In genomic region chr14:49928010-49928409, GRCh38 we compare ENCODE assay signal across 17 cellular contexts. TPM values are rescaled to one million over a fixed set of nuclear protein-coding genes. Genes with fewer than 3 reads are reported as not detected.
A peak's percentile ranks its signal among the peaks of the same experiment; 100 is the strongest.
DNase-seq lines count a peak whose midpoint lies in the region; ATAC-seq and TF ChIP-seq lines count a peak whose summit lies in the region.
"Had no signal": no experiment of that assay in that cellular context is flagged by ENCODE, and none has a peak within 500 bp of the region (broad histone marks: within the 10 kb centered on the region; RNA-seq: fewer than 3 reads in every experiment).

No MANE protein-coding gene starts in this region.

- H3K4me1 ChIP-seq in PC-3 (ENCODE audit: insufficient read depth, low read length): peaks cover 21% of the 10 kb centered on the region
- no peaks in the 10 kb centered on the region for H3K4me1 ChIP-seq in smooth muscle cell (ENCODE audit: low read depth)
- H3K4me1 ChIP-seq: BE2C, Caco-2 had no signal

- peak; percentile 35 for DNase-seq in EH (ENCODE audit: low read depth)
- peak; percentile 67 for DNase-seq in PC-3
- DNase-seq in chondrocyte (ENCODE audit: low spot score): no peak
- no peak for DNase-seq in smooth muscle cell (lab: John Stamatoyannopoulos, UW; ENCODE audit: unreplicated experiment)
- DNase-seq in activated T-helper 1 cell treated with anti-CD3 and anti-CD28 coated beads, Interleukin-12 subunit alpha, Interleukin-12 subunit beta, Interleukin-2, Interleukin-4 antibody, amounts not matched to agents 30 ng/mL and 10 ng/mL and 1 ng/mL, durations not matched to agents 14 hours and 24 hours and 36 hours (ENCODE audit: low spot score): no peak
- no peak for DNase-seq in DMS153 (lab: John Stamatoyannopoulos, UW)
- DNase-seq in NCI-H2196 treated with DMSO at 0.1 percent for 48 hours (lab: John Stamatoyannopoulos, UW; ENCODE audit: unreplicated experiment): no peak
- DNase-seq: BE2C; C1 segment of cervical spinal cord; Caco-2; CD4-positive, alpha-beta T cell; DMS79 treated with DMSO at 0.1 percent for 48 hours; HCEC 1CT; HFFc6; KG1 had no signal

- TF ChIP-seq CTCF in PC-3 (conservative IDR thresholded peaks at IDR 0.05; ENCODE audit: low read depth, low read length) (no peak), chondrocyte (IDR thresholded peaks at IDR 0.05) (no peak), smooth muscle cell (IDR thresholded peaks at IDR 0.05; ENCODE audit: borderline replicate concordance, insufficient read depth, poor library complexity, severe bottlenecking) (no peak)

- POLR2A ChIA-PET in PC-3 (lab: Charles Lee; ENCODE audit: unreplicated experiment): no interaction called here

- H3K36me3 ChIP-seq in PC-3 (ENCODE audit: low read depth, low read length) (no peaks in the 10 kb centered on the region), smooth muscle cell (ENCODE audit: low read depth) (no peaks in the 10 kb centered on the region)
- H3K36me3 ChIP-seq: BE2C had no signal

- H3F3A ChIP-seq in PC-3 (ENCODE audit: low read length, unreplicated experiment) (no peaks in the 10 kb centered on the region), smooth muscle cell (ENCODE audit: low read depth) (no peaks in the 10 kb centered on the region)

- no peaks in the 10 kb centered on the region for H3K9me3 Mint-ChIP-seq in chondrocyte (ENCODE audit: low read depth)
- H3K9me3 Mint-ChIP-seq in activated T-helper 1 cell treated with anti-CD3 and anti-CD28 coated beads, Interleukin-12 subunit alpha, Interleukin-12 subunit beta, Interleukin-2, Interleukin-4 antibody, amounts not matched to agents 30 ng/mL and 10 ng/mL and 1 ng/mL, durations not matched to agents 14 hours and 24 hours and 36 hours: peaks cover under 1% of the 10 kb centered on the region
- H3K9me3 Mint-ChIP-seq: CD4-positive, alpha-beta T cell; GM23338; HFFc6 had no signal

- H3K4me2 ChIP-seq in PC-3 (ENCODE audit: low read length) (peak overlapping the region; percentile 38), smooth muscle cell (no peak overlapping the region)
- H3K4me2 ChIP-seq: GM23338 had no signal

- H3K9me2 ChIP-seq in PC-3 (replicated peaks; ENCODE audit: low read length): no peaks in the 10 kb centered on the region

- BruUV-seq in PC-3 (replicated peaks; lab: Mats Ljungman, UMichigan): no TSS peak

- no peaks in the 10 kb centered on the region for H3K36me3 Mint-ChIP-seq in chondrocyte (ENCODE audit: low read depth)
- no peaks in the 10 kb centered on the region for H3K36me3 Mint-ChIP-seq in activated T-helper 1 cell treated with anti-CD3 and anti-CD28 coated beads, Interleukin-12 subunit alpha, Interleukin-12 subunit beta, Interleukin-2, Interleukin-4 antibody, amounts not matched to agents 30 ng/mL and 10 ng/mL and 1 ng/mL, durations not matched to agents 14 hours and 24 hours and 36 hours (ENCODE audit: low read depth)

- peaks cover 18% of the 10 kb centered on the region for H3K4me1 Mint-ChIP-seq in chondrocyte (ENCODE audit: low read depth)
- H3K4me1 Mint-ChIP-seq in activated T-helper 1 cell treated with anti-CD3 and anti-CD28 coated beads, Interleukin-12 subunit alpha, Interleukin-12 subunit beta, Interleukin-2, Interleukin-4 antibody, amounts not matched to agents 30 ng/mL and 10 ng/mL and 1 ng/mL, durations not matched to agents 14 hours and 24 hours and 36 hours (ENCODE audit: low read depth): peaks cover 5% of the 10 kb centered on the region

- 85% methylated on average over 2 of the region's 2 CpGs for WGBS in smooth muscle cell (ENCODE audit: low lambda C conversion rate)

- peak overlapping the region; percentile 1 for H3K27ac Mint-ChIP-seq in chondrocyte (ENCODE audit: unreplicated experiment)
- H3K27ac Mint-ChIP-seq in activated T-helper 1 cell treated with anti-CD3 and anti-CD28 coated beads, Interleukin-12 subunit alpha, Interleukin-12 subunit beta, Interleukin-2, Interleukin-4 antibody, amounts not matched to agents 30 ng/mL and 10 ng/mL and 1 ng/mL, durations not matched to agents 14 hours and 24 hours and 36 hours: no peak overlapping the region
- H3K27ac Mint-ChIP-seq: CD4-positive, alpha-beta T cell; GM23338; HFFc6 had no signal

- intact Hi-C loops in PC-3 (cut with micrococcal nuclease): loop anchor here (1.0 kb wide), 1 partner anchor 17 kb away; no protein-coding TSS in a partner anchor
- intact Hi-C loops in activated T-helper 1 cell treated with anti-CD3 and anti-CD28 coated beads, Interleukin-12 subunit alpha, Interleukin-12 subunit beta, Interleukin-2, Interleukin-4 antibody, amounts not matched to agents 30 ng/mL and 10 ng/mL and 1 ng/mL, durations not matched to agents 14 hours and 24 hours and 36 hours (cut with micrococcal nuclease): no loop called here

- H3K79me2 ChIP-seq in PC-3 (ENCODE audit: low read length): no peaks in the 10 kb centered on the region
- no peaks in the 10 kb centered on the region for H3K79me2 ChIP-seq in smooth muscle cell (ENCODE audit: low read depth)

- H4K20me1 ChIP-seq in PC-3 (ENCODE audit: low read length): no peaks in the 10 kb centered on the region
- no peaks in the 10 kb centered on the region for H4K20me1 ChIP-seq in smooth muscle cell (ENCODE audit: low read depth)

- H3K27ac ChIP-seq in PC-3 (ENCODE audit: low read length) (peak overlapping the region; percentile 60), smooth muscle cell (ENCODE audit: low read depth) (no peak overlapping the region)

- CTCF ChIA-PET in PC-3 (lab: Charles Lee): no interaction called here

- peak; percentile 81 for ATAC-seq in PC-3
- ATAC-seq: GM23338, HepG2 had no signal

- no peak overlapping the region for H3K9ac ChIP-seq in PC-3 (ENCODE audit: low read length)
- H3K9ac ChIP-seq in smooth muscle cell (ENCODE audit: low read depth): no peak overlapping the region

- H3K9me3 ChIP-seq in PC-3 (ENCODE audit: low read length) (no peaks in the 10 kb centered on the region), smooth muscle cell (replicated peaks; ENCODE audit: low read depth) (no peaks in the 10 kb centered on the region)
- H3K9me3 ChIP-seq: BE2C, Caco-2 had no signal

- no peaks in the 10 kb centered on the region for H3K27me3 Mint-ChIP-seq in chondrocyte (ENCODE audit: low read depth)
- H3K27me3 Mint-ChIP-seq in activated T-helper 1 cell treated with anti-CD3 and anti-CD28 coated beads, Interleukin-12 subunit alpha, Interleukin-12 subunit beta, Interleukin-2, Interleukin-4 antibody, amounts not matched to agents 30 ng/mL and 10 ng/mL and 1 ng/mL, durations not matched to agents 14 hours and 24 hours and 36 hours (ENCODE audit: insufficient read depth): no peaks in the 10 kb centered on the region
- H3K27me3 Mint-ChIP-seq: CD4-positive, alpha-beta T cell had no signal

- no peak overlapping the region for H3K4me3 ChIP-seq in PC-3 (ENCODE audit: low read length)
- no peak overlapping the region for H3K4me3 ChIP-seq in smooth muscle cell
- H3K4me3 ChIP-seq: GM23338 had no signal

- H2AFZ ChIP-seq in PC-3 (ENCODE audit: low read length) (no peak overlapping the region), smooth muscle cell (ENCODE audit: low read depth) (peak overlapping the region; percentile 66)
- H2AFZ ChIP-seq: GM23338 had no signal

- no peak overlapping the region for H3K4me3 Mint-ChIP-seq in chondrocyte (ENCODE audit: unreplicated experiment)
- H3K4me3 Mint-ChIP-seq in activated T-helper 1 cell treated with anti-CD3 and anti-CD28 coated beads, Interleukin-12 subunit alpha, Interleukin-12 subunit beta, Interleukin-2, Interleukin-4 antibody, amounts not matched to agents 30 ng/mL and 10 ng/mL and 1 ng/mL, durations not matched to agents 14 hours and 24 hours and 36 hours: no peak overlapping the region
- H3K4me3 Mint-ChIP-seq: CD4-positive, alpha-beta T cell; GM23338; HFFc6 had no signal

- H3K27me3 ChIP-seq in PC-3 (ENCODE audit: low read length) (no peaks in the 10 kb centered on the region), smooth muscle cell (ENCODE audit: low read depth) (no peaks in the 10 kb centered on the region)
- H3K27me3 ChIP-seq: BE2C had no signal

RNA-seq across cellular contexts. Expression of gene ARF6, which starts 35.1 kb away (rescaled TPM):
- total RNA-seq in PC-3 (2014; rRNA removed) (86.4 and 107 TPM in 2 replicates), chondrocyte (53.2 to 55.3 TPM (median 54.4 TPM) in 3 replicates), smooth muscle cell (64.8 and 68.7 TPM in 2 replicates)
- 59.8 and 73.6 TPM in 2 replicates for polyA plus RNA-seq in smooth muscle cell
- total RNA-seq in activated T-helper 1 cell treated with anti-CD3 and anti-CD28 coated beads, Interleukin-12 subunit alpha, Interleukin-12 subunit beta, Interleukin-2, Interleukin-4 antibody, amounts not matched to agents 30 ng/mL and 10 ng/mL and 1 ng/mL, durations not matched to agents 14 hours and 24 hours and 36 hours: 163 and 164 TPM in 2 replicates

Comparison
In these comparisons a context has a peak if more than half of its experiments do, and no peak if none do; other contexts are left out.
1. DNase-seq: peak in EH (single experiment) and PC-3 (single experiment); none in chondrocyte (single experiment), smooth muscle cell (single experiment), activated T-helper 1 cell treated with anti-CD3 and anti-CD28 coated beads, Interleukin-12 subunit alpha, Interleukin-12 subunit beta, Interleukin-2, Interleukin-4 antibody, amounts not matched to agents 30 ng/mL and 10 ng/mL and 1 ng/mL, durations not matched to agents 14 hours and 24 hours and 36 hours (single experiment), DMS153 (single experiment) and NCI-H2196 treated with DMSO at 0.1 percent for 48 hours (single experiment).